Comparison of ENCODE assay signal across 10 cellular contexts in the genomic region with DNA sequence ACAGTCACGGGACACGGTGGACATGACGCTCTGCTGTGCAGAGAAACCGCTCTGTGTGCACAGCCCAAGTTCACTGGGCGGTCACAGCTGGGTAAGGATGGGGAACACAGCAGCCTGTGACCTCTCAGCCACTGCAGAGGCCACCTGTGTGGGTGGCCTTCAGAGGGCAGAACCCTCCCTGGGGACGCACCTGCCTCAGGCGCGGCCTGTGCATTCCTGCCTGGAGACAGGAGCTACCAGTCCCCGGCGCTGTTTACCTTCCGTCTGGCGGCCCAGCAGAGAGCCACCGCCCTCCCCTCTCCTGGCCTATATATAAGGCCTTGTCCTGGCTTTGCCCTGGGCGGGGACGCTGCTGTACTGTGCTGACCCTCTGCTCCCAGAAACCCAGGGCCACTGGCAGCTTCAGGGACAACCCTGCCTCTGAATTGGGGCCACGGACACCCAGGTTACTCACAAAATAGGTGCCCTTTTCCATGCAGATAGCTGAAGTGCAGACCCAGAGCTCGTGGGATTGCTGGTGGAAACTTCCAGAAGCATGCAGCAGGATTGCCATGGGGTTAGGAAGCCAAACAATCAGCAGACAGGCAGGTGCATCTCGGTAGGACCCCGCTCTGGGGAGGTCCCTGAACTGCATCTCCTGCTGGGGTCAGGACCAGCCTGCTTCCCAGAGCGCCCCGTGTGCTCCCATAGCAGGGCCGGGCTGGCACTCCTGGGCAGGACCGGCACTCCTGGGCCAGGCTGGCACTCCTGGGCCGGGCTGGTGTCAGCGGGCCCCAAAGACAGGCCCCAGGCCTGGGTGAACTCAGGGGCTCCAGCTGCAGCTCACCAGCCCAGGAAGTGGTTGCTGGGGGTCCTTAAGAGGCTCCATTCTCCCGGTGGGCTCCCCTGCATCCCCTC.
DNase-seq lines count a peak whose midpoint lies in the region; ATAC-seq and TF ChIP-seq lines count a peak whose summit lies in the region.
"Had no signal": no experiment of that assay in that cellular context is flagged by ENCODE, and none has a peak within 500 bp of the region (broad histone marks: within the 10 kb centered on the region; RNA-seq: fewer than 3 reads in every experiment).

No MANE protein-coding gene starts in this region.

- H3K9me3 ChIP-seq in esophagus (ENCODE audit: control insufficient read depth in 2 of 2, insufficient read depth in 1 of 2, low read depth in 1 of 2, low read length in 1 of 2) = no peaks in the 10 kb centered on the region
- H3K9me3 ChIP-seq in prostate gland = no peaks in the 10 kb centered on the region
- no peaks in the 10 kb centered on the region for H3K9me3 ChIP-seq in esophagus muscularis mucosa
- H3K9me3 ChIP-seq: heart right ventricle had no signal

- H3K4me1 ChIP-seq in esophagus (ENCODE audit: control insufficient read depth in 2 of 2, insufficient read depth in 2 of 2, low read length in 1 of 2) = peaks cover 2 to 44% of the 10 kb centered on the region in 2 donors
- peaks cover 18% of the 10 kb centered on the region for H3K4me1 ChIP-seq in prostate gland (replicated peaks)
- H3K4me1 ChIP-seq in esophagus muscularis mucosa = peaks cover 13 to 24% (median 17%) of the 10 kb centered on the region in 4 donors

- H3K27ac ChIP-seq in esophagus (ENCODE audit: low read depth in 2 of 2, low read length in 1 of 2) (peak overlapping the region; percentile 9 to 17), prostate gland (peak overlapping the region; percentile 91 to 92), esophagus muscularis mucosa (replicated peaks in 1 of 4) (no peak overlapping the region)
- H3K27ac ChIP-seq: heart right ventricle had no signal

- 54 to 66% methylated on average over 25 to 26 of the region's 26 CpGs for WGBS in esophagus, 2 donors
- 56% methylated on average over 22 of the region's 26 CpGs for WGBS in prostate gland
- WGBS in esophagus muscularis mucosa = 81% methylated on average over 11 of the region's 26 CpGs

- TF ChIP-seq POLR2A in prostate gland (IDR thresholded peaks at IDR 0.05) (peak; percentile 81), esophagus muscularis mucosa (IDR thresholded peaks at IDR 0.05; ENCODE audit: low read depth) (no peak)

- no peak for TF ChIP-seq EP300 in esophagus muscularis mucosa (IDR thresholded peaks at IDR 0.05)

- peak in 2 of 4 experiments; percentile 19 to 26 for TF ChIP-seq CTCF in prostate gland (IDR thresholded peaks at IDR 0.05)
- TF ChIP-seq CTCF in esophagus muscularis mucosa (IDR thresholded peaks at IDR 0.05) = no peak

- H3K27me3 ChIP-seq in esophagus (ENCODE audit: control insufficient read depth in 1 of 2, insufficient read depth in 2 of 2, low read length in 2 of 2) (no peaks in the 10 kb centered on the region), prostate gland (replicated peaks; ENCODE audit: insufficient read depth) (no peaks in the 10 kb centered on the region), esophagus muscularis mucosa (peaks cover 0 to 14% (median 0%) of the 10 kb centered on the region in 4 donors)
- H3K27me3 ChIP-seq: heart right ventricle had no signal

- ATAC-seq in GM19351 (IDR thresholded peaks at IDR 0.05; ENCODE audit: unreplicated experiment) = no peak
- ATAC-seq: heart right ventricle had no signal

- H3K4me3 ChIP-seq in esophagus (ENCODE audit: low read depth in 1 of 2, low read length in 2 of 2) (no peak overlapping the region), prostate gland (no peak overlapping the region), esophagus muscularis mucosa (no peak overlapping the region)
- H3K4me3 ChIP-seq: heart right ventricle had no signal

- intact Hi-C loops in prostate gland (cut with DNase I) (no loop called here), esophagus muscularis mucosa (cut with DNase I) (no loop called here)

- H3K36me3 ChIP-seq in esophagus (ENCODE audit: control insufficient read depth in 2 of 2, insufficient read depth in 2 of 2, low read length in 1 of 2) (no peaks in the 10 kb centered on the region), prostate gland (no peaks in the 10 kb centered on the region), esophagus muscularis mucosa (no peaks in the 10 kb centered on the region)
- H3K36me3 ChIP-seq: heart right ventricle had no signal

- DNase-seq in DMS53 (lab: John Stamatoyannopoulos, UW) (peak; percentile 95), NCI-H345 treated with DMSO at 0.1 percent for 48 hours (lab: John Stamatoyannopoulos, UW; ENCODE audit: unreplicated experiment) (peak; percentile 8), prostate gland (ENCODE audit: low spot score) (peak; percentile 90), NCI-H1694 treated with DMSO at 0.1 percent for 48 hours (lab: John Stamatoyannopoulos, UW) (no peak), esophagus muscularis mucosa (ENCODE audit: extremely low spot score) (no peak)
- DNase-seq in effector CD4-positive, alpha-beta T cell = no peak
- DNase-seq: activated CD4-positive, alpha-beta T cell treated with anti-CD3 and anti-CD28 coated beads, Interleukin-2, amount 50 U/mL, for 4 hours; heart right ventricle had no signal

Comparison
In these comparisons a context has a peak if more than half of its experiments do, and no peak if none do; other contexts are left out.
1. DNase-seq: peak in DMS53 (single experiment), NCI-H345 treated with DMSO at 0.1 percent for 48 hours (single experiment) and prostate gland (single experiment); none in effector CD4-positive, alpha-beta T cell (single experiment), NCI-H1694 treated with DMSO at 0.1 percent for 48 hours (single experiment) and esophagus muscularis mucosa (single experiment).
2. H3K27ac ChIP-seq: peak in esophagus (2 of 2) and prostate gland (2 of 2); none in esophagus muscularis mucosa (0 of 4).